In the genomic region with DNA sequence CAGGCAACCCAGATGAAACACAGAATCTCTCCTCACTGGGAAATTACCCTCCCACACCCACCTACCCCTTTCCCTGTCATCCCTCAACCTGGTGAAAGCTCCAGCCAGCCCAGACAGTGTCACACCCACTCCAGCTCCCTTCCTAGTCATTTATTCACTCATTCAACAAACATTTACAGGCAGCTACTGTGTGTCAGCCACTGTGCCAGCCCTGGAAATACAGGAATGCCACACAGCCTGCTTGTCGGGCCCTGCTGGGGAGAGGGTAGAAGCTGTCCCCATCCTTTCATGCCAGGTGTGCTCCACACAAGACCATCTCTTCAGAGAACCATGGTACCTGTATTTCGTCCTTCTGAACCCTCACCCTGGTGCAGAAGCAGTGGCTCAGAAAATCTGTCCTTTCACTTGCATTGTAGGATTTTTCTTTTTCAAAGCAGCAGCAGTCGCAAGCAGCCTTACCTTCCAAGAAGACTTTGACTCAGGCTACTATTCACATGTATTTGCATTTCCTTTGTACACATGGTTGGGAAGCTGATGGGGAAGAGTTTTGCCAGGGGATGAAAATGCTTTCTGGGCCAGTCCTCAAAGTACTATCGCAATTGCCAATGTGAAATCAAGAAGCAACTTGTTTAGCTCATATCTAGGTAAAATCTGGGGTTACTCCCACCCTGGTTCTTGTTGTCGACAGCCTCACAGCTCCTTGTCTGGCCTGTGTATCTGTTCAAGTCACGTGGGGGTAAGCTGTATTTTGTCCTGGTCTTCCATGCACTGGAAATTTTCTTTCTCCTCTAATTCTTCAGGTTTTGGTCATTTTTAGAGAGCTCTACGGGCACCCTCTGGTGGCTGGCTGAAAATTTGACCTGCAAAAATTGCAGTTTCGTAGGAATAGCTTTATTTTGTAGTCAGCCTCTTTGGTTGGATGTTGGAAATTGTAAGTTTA, we compare ENCODE assay signal across 9 cellular contexts.
DNase-seq lines count a peak whose midpoint lies in the region; ATAC-seq and TF ChIP-seq lines count a peak whose summit lies in the region.
"Had no signal": no experiment of that assay in that cellular context is flagged by ENCODE, and none has a peak within 500 bp of the region (broad histone marks: within the 10 kb centered on the region; RNA-seq: fewer than 3 reads in every experiment).

No MANE protein-coding gene starts in this region.

- TF ChIP-seq POLR2A in gastroesophageal sphincter (IDR thresholded peaks at IDR 0.05), result no peak

- DNase-seq in NCI-H82 (lab: John Stamatoyannopoulos, UW) (peak; percentile 2), NCI-H82 treated with DMSO at 0.1 percent for 48 hours (lab: John Stamatoyannopoulos, UW; ENCODE audit: unreplicated experiment) (no peak), LoVo (ENCODE audit: low spot score) (peak; percentile 12), posterior cingulate gyrus (peak in 8 of 10 donors; percentile 24 to 91 (median 62)), NCI-H1436 (lab: John Stamatoyannopoulos, UW) (no peak)
- DNase-seq in activated T-helper 1 cell treated with anti-CD3 and anti-CD28 coated beads, Interleukin-12 subunit alpha, Interleukin-12 subunit beta, Interleukin-2, Interleukin-4 antibody, amounts not matched to agents 30 ng/mL and 10 ng/mL and 1 ng/mL, durations not matched to agents 14 hours and 24 hours and 36 hours (ENCODE audit: low spot score), result peak; percentile 21

- H3K36me3 ChIP-seq in gastroesophageal sphincter, result no peaks in the 10 kb centered on the region

- peaks cover 13% of the 10 kb centered on the region for H3K36me3 Mint-ChIP-seq in activated T-helper 1 cell treated with anti-CD3 and anti-CD28 coated beads, Interleukin-12 subunit alpha, Interleukin-12 subunit beta, Interleukin-2, Interleukin-4 antibody, amounts not matched to agents 30 ng/mL and 10 ng/mL and 1 ng/mL, durations not matched to agents 14 hours and 24 hours and 36 hours (ENCODE audit: low read depth)

- H3K27me3 ChIP-seq in gastroesophageal sphincter, result no peaks in the 10 kb centered on the region

- H3K9me3 Mint-ChIP-seq in activated T-helper 1 cell treated with anti-CD3 and anti-CD28 coated beads, Interleukin-12 subunit alpha, Interleukin-12 subunit beta, Interleukin-2, Interleukin-4 antibody, amounts not matched to agents 30 ng/mL and 10 ng/mL and 1 ng/mL, durations not matched to agents 14 hours and 24 hours and 36 hours, result peaks cover 3% of the 10 kb centered on the region
- H3K9me3 Mint-ChIP-seq: CD4-positive, alpha-beta T cell had no signal

- no peak overlapping the region for H3K27ac Mint-ChIP-seq in activated T-helper 1 cell treated with anti-CD3 and anti-CD28 coated beads, Interleukin-12 subunit alpha, Interleukin-12 subunit beta, Interleukin-2, Interleukin-4 antibody, amounts not matched to agents 30 ng/mL and 10 ng/mL and 1 ng/mL, durations not matched to agents 14 hours and 24 hours and 36 hours
- H3K27ac Mint-ChIP-seq: CD4-positive, alpha-beta T cell had no signal

- H3K4me3 Mint-ChIP-seq in activated T-helper 1 cell treated with anti-CD3 and anti-CD28 coated beads, Interleukin-12 subunit alpha, Interleukin-12 subunit beta, Interleukin-2, Interleukin-4 antibody, amounts not matched to agents 30 ng/mL and 10 ng/mL and 1 ng/mL, durations not matched to agents 14 hours and 24 hours and 36 hours, result no peak overlapping the region
- H3K4me3 Mint-ChIP-seq: CD4-positive, alpha-beta T cell had no signal

- no peak overlapping the region for H3K4me3 ChIP-seq in gastroesophageal sphincter

- peaks cover 0 to 9% (median 0%) of the 10 kb centered on the region in 3 donors for H3K4me1 ChIP-seq in gastroesophageal sphincter

- no peak for TF ChIP-seq EP300 in gastroesophageal sphincter (IDR thresholded peaks at IDR 0.05)

- ATAC-seq in gastroesophageal sphincter (no peak), HG03439 (IDR thresholded peaks at IDR 0.05; ENCODE audit: unreplicated experiment) (no peak)

- intact Hi-C loops in activated T-helper 1 cell treated with anti-CD3 and anti-CD28 coated beads, Interleukin-12 subunit alpha, Interleukin-12 subunit beta, Interleukin-2, Interleukin-4 antibody, amounts not matched to agents 30 ng/mL and 10 ng/mL and 1 ng/mL, durations not matched to agents 14 hours and 24 hours and 36 hours (cut with micrococcal nuclease), result loop anchor here (1.0 to 10.0 kb wide), 6 partner anchors 54 to 259 kb away; no protein-coding TSS in a partner anchor
- intact Hi-C loops in posterior cingulate gyrus (cut with DNase I), result loop anchor here (2.0 to 5.0 kb wide), 2 partner anchors 156 to 260 kb away; no protein-coding TSS in a partner anchor

- no peak overlapping the region for H3K27ac ChIP-seq in gastroesophageal sphincter

- no peaks in the 10 kb centered on the region for H3K9me3 ChIP-seq in gastroesophageal sphincter

- peaks cover 3% of the 10 kb centered on the region for H3K27me3 Mint-ChIP-seq in activated T-helper 1 cell treated with anti-CD3 and anti-CD28 coated beads, Interleukin-12 subunit alpha, Interleukin-12 subunit beta, Interleukin-2, Interleukin-4 antibody, amounts not matched to agents 30 ng/mL and 10 ng/mL and 1 ng/mL, durations not matched to agents 14 hours and 24 hours and 36 hours (ENCODE audit: insufficient read depth)
- H3K27me3 Mint-ChIP-seq: CD4-positive, alpha-beta T cell had no signal

- H3K4me1 Mint-ChIP-seq in activated T-helper 1 cell treated with anti-CD3 and anti-CD28 coated beads, Interleukin-12 subunit alpha, Interleukin-12 subunit beta, Interleukin-2, Interleukin-4 antibody, amounts not matched to agents 30 ng/mL and 10 ng/mL and 1 ng/mL, durations not matched to agents 14 hours and 24 hours and 36 hours (ENCODE audit: low read depth), result peaks cover 61% of the 10 kb centered on the region

- 37 to 55% methylated on average over 8 of the region's 8 CpGs for WGBS in gastroesophageal sphincter (ENCODE audit: low coverage in 1 of 2), 2 donors

- TF ChIP-seq CTCF in gastroesophageal sphincter (IDR thresholded peaks at IDR 0.05), result peak; percentile 69 to 84 (median 78)

Comparison
In these comparisons a context has a peak if more than half of its experiments do, and no peak if none do; other contexts are left out.
1. DNase-seq: peak in NCI-H82 (single experiment), LoVo (single experiment), activated T-helper 1 cell treated with anti-CD3 and anti-CD28 coated beads, Interleukin-12 subunit alpha, Interleukin-12 subunit beta, Interleukin-2, Interleukin-4 antibody, amounts not matched to agents 30 ng/mL and 10 ng/mL and 1 ng/mL, durations not matched to agents 14 hours and 24 hours and 36 hours (single experiment) and posterior cingulate gyrus (8 of 10); none in NCI-H82 treated with DMSO at 0.1 percent for 48 hours (single experiment) and NCI-H1436 (single experiment).